8 cellular contexts compared by ENCODE assay signal in the genomic region with DNA sequence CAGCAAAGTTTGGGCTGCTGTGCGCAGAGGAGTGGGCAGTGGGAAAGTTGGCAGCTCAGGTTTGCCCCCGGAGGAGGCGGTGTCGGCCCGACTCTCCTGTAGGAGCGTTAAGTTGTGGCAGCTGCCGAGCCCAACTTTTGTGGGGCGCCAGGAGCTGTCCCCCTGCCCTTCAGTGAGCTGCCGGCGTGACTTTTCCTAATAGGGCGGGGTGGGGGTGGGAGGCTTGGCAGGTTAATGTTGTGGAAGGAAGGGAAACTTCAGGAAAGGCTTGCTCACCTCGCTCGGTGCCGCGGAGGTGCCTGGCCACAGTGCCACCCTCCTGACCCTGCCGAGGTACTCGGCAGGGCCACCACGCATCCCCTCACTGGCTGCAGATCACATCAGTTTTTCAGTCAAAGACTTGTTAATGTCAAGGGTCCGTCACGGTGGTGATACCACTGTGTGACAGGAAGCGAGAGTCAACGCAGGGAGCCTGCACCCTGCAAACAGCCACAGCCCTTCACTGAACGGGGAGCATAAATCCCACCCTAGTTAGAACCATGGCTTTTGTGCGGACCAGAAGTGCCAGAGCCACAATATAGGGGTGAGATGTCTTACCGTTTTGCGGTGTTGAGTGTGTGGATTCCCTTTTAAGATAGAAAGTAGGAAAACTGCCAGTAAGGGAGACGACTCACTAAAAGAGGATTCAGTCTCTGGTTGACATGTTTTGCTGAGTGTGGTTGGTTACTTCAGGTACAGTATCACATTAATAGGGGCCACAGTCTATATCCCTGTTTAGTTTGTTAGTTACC. TPM values are rescaled to one million over a fixed set of nuclear protein-coding genes. Genes with fewer than 3 reads are reported as not detected.
DNase-seq lines count a peak whose midpoint lies in the region; ATAC-seq and TF ChIP-seq lines count a peak whose summit lies in the region.

No MANE protein-coding gene starts in this region.

- H3K27ac ChIP-seq in IMR-90 (ENCODE audit: insufficient read depth, low read length) = peak overlapping the region; percentile 59
- peak overlapping the region; percentile 97 for H3K27ac ChIP-seq in cingulate gyrus (ENCODE audit: low read depth, low read length)

- H2AK9ac ChIP-seq in IMR-90 (replicated peaks; ENCODE audit: low read depth, low read length, poor library complexity) = peak overlapping the region; percentile 97

- no peak overlapping the region for H2BK20ac ChIP-seq in IMR-90 (ENCODE audit: low read depth, low read length)

- H3K56ac ChIP-seq in IMR-90 (ENCODE audit: extremely low read depth, insufficient read depth, low read length) = 0 out of 2 replicates have a peak overlapping the region, but pooled peaks have one; percentile 20

- H3K4me3 ChIP-seq in IMR-90 (ENCODE audit: insufficient read depth, low read depth, low read length) = peak overlapping the region; percentile 68
- H3K4me3 ChIP-seq in lower leg skin (ENCODE audit: low read depth, poor library complexity, severe bottlenecking) = peak overlapping the region; percentile 69

- H2BK15ac ChIP-seq in IMR-90 (ENCODE audit: low read depth, low read length) = no peak overlapping the region

- H2AFZ ChIP-seq in IMR-90 (replicated peaks; ENCODE audit: low read length, poor library complexity) = peak overlapping the region; percentile 95

- 0 out of 2 replicates have a peak, but pooled peaks cover 2% of the 10 kb centered on the region for H4K20me1 ChIP-seq in IMR-90 (ENCODE audit: insufficient read depth, low read length)

- H3K4me1 ChIP-seq in IMR-90 (ENCODE audit: control insufficient read depth, insufficient read depth, low read length) = peaks cover 2% of the 10 kb centered on the region

- H3K9me1 ChIP-seq in IMR-90 (ENCODE audit: insufficient read depth, low read length) = no peaks in the 10 kb centered on the region

- peak overlapping the region; percentile 54 for H3K9ac ChIP-seq in IMR-90 (ENCODE audit: low read depth, low read length)

- H3K27me3 ChIP-seq in IMR-90 (ENCODE audit: control insufficient read depth, insufficient read depth, low read length) = no peaks in the 10 kb centered on the region

- 0% methylated on average over 7 of the region's 27 CpGs; no CpG with 5 or more reads in 1 of the 2 experiments for WGBS in IMR-90 (ENCODE audit: extremely low coverage in 2 of 2, insufficient read length in 1 of 2), 2 experiments
- WGBS in lower leg skin, 2 donors = 0 to 1% methylated on average over 18 to 19 of the region's 27 CpGs

- in situ Hi-C loops in IMR-90 (cut with MboI; ENCODE audit: low sequenced_read_pairs) = no loop called here

- no peak overlapping the region for H3K18ac ChIP-seq in IMR-90 (ENCODE audit: low read depth, low read length)

- no peaks in the 10 kb centered on the region for H3K36me3 ChIP-seq in IMR-90 (ENCODE audit: control insufficient read depth, insufficient read depth, low read length)

- H3K4ac ChIP-seq in IMR-90 (ENCODE audit: low read depth, low read length) = peak overlapping the region; percentile 8; the same call in 1 of the 2 replicates

- H3K79me1 ChIP-seq in IMR-90 (ENCODE audit: low read depth in 1 of 2, low read length in 2 of 2) = peaks cover 9 to 40% of the 10 kb centered on the region in 2 experiments; a peak in 3 of 4 replicates

- H2BK120ac ChIP-seq in IMR-90 (ENCODE audit: low read depth, low read length) = no peak overlapping the region

- no peak overlapping the region; a peak in 1 of 4 replicates for H4K8ac ChIP-seq in IMR-90 (ENCODE audit: low read depth in 2 of 2, low read length in 2 of 2)

- no peak for TF ChIP-seq CTCF in IMR-90 (conservative IDR thresholded peaks at IDR 0.05; ENCODE audit: low read depth, low read length)
- TF ChIP-seq CTCF in lower leg skin (IDR thresholded peaks at IDR 0.05) = no peak

- peak overlapping the region; percentile 5; the same call in 1 of the 2 replicates for H4K91ac ChIP-seq in IMR-90 (ENCODE audit: insufficient read depth, low read depth, low read length)

- CTCF ChIA-PET in IMR-90 (lab: Yijun Ruan, JAX) = interaction anchor here (0.6 to 0.7 kb wide), 2 partner anchors 51 to 112 kb away, joined by 3 read pairs; no protein-coding TSS in a partner anchor

- DNase-seq in D341Med (ENCODE audit: low spot score) (peak; percentile 60), IMR-90 (peak; percentile 31), lower leg skin (ENCODE audit: low spot score in 2 of 2) (peak; percentile 31 to 91), NCI-H510A treated with DMSO at 0.1 percent for 48 hours (lab: John Stamatoyannopoulos, UW) (no peak)
- DNase-seq in activated CD4-positive, CD25-positive, alpha-beta regulatory T cell treated with anti-CD3 and anti-CD28 coated beads, Interleukin-2, amount 50 U/mL, for 72 hours = peak; percentile 60
- peak in 2 of 3 experiments; percentile 16 to 27 for DNase-seq in stimulated activated CD4-positive, alpha-beta T cell treated with anti-CD3 and anti-CD28 coated beads, TNF-alpha, amount 100 ng/mL, for 4 hours (ENCODE audit: low read depth in 3 of 3)

- ATAC-seq in GM21447 (IDR thresholded peaks at IDR 0.05; ENCODE audit: unreplicated experiment) (peak; percentile 26), IMR-90 (ENCODE audit: low read depth) (peak; percentile 1)

- dilution Hi-C loops in IMR-90 (cut with HindIII; ENCODE audit: low sequenced_read_pairs, unreplicated experiment) = no loop called here

- peak overlapping the region; percentile 67 for H2BK5ac ChIP-seq in IMR-90 (ENCODE audit: low read depth, low read length, poor library complexity, severe bottlenecking)

- no peak overlapping the region for H4K5ac ChIP-seq in IMR-90 (ENCODE audit: low read depth, low read length)

- POLR2A ChIA-PET in IMR-90 (lab: Charles Lee; ENCODE audit: unreplicated experiment) = interaction anchor here (0.6 to 1.1 kb wide), 2 partner anchors 43 to 170 kb away, joined by 6 read pairs; no protein-coding TSS in a partner anchor

- no peaks in the 10 kb centered on the region for H3K9me3 ChIP-seq in IMR-90 (ENCODE audit: control insufficient read depth, insufficient read depth, low read length)

- TF ChIP-seq RAD21 in IMR-90 (IDR thresholded peaks at IDR 0.05; ENCODE audit: low read length) = no peak

- H3K23ac ChIP-seq in IMR-90 (ENCODE audit: low read depth, low read length) = peak overlapping the region; percentile 10; the same call in 1 of the 2 replicates

- no TSS peak for BruUV-seq in IMR-90 (replicated peaks; lab: Mats Ljungman, UMichigan)

- TF ChIP-seq POLR2A in IMR-90 (IDR thresholded peaks at IDR 0.05; ENCODE audit: low read depth, low read length) (no peak), lower leg skin (IDR thresholded peaks at IDR 0.05) (no peak)

- intact Hi-C loops in IMR-90 (cut with micrococcal nuclease) = loop anchor here (5.0 kb wide), 4 partner anchors 61 to 324 kb away; partner anchors contain the start of gene LIX1
- intact Hi-C loops in lower leg skin (cut with DNase I; ENCODE audit: low total_unique reads) = no loop called here

- peak overlapping the region; percentile 11; the same call in 1 of the 2 replicates for H2AK5ac ChIP-seq in IMR-90 (ENCODE audit: low read depth, low read length)

- H3K4me2 ChIP-seq in IMR-90 (ENCODE audit: low read depth, low read length) = peak overlapping the region; percentile 100

- H3K14ac ChIP-seq in IMR-90 (replicated peaks; ENCODE audit: low read depth, low read length) = peak overlapping the region; percentile 25

TF ChIP-seq in IMR-90, 13 proteins besides CTCF, POLR2A, EP300 and RAD21:
- TF ChIP-seq USF2 (IDR thresholded peaks at IDR 0.05; ENCODE audit: low read depth, low read length) (no peak), MAFK (IDR thresholded peaks at IDR 0.05; ENCODE audit: low read depth, low read length) (no peak), NFE2L2 (IDR thresholded peaks at IDR 0.05; ENCODE audit: low read depth, low read length) (no peak), BHLHE40 (IDR thresholded peaks at IDR 0.05; ENCODE audit: low read depth, low read length) (no peak), MAZ (IDR thresholded peaks at IDR 0.05; ENCODE audit: borderline replicate concordance, low read depth, low read length) (no peak), FOS (IDR thresholded peaks at IDR 0.05; ENCODE audit: low read depth, low read length) (no peak), RFX5 (IDR thresholded peaks at IDR 0.05; ENCODE audit: low read depth, low read length) (no peak), CHD1 (IDR thresholded peaks at IDR 0.05; ENCODE audit: low read depth, low read length) (no peak), RCOR1 (IDR thresholded peaks at IDR 0.05; ENCODE audit: insufficient replicate concordance, low read length) (no peak), SMC3 (IDR thresholded peaks at IDR 0.05; ENCODE audit: low read depth, low read length) (no peak), CEBPB (IDR thresholded peaks at IDR 0.05; ENCODE audit: low read depth, low read length) (no peak), MXI1 (IDR thresholded peaks at IDR 0.05; ENCODE audit: borderline replicate concordance, low read depth, low read length) (no peak)
- TF ChIP-seq, protein P1, sequence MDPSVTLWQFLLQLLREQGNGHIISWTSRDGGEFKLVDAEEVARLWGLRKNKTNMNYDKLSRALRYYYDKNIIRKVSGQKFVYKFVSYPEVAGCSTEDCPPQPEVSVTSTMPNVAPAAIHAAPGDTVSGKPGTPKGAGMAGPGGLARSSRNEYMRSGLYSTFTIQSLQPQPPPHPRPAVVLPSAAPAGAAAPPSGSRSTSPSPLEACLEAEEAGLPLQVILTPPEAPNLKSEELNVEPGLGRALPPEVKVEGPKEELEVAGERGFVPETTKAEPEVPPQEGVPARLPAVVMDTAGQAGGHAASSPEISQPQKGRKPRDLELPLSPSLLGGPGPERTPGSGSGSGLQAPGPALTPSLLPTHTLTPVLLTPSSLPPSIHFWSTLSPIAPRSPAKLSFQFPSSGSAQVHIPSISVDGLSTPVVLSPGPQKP (IDR thresholded peaks at IDR 0.05; ENCODE audit: borderline replicate concordance, low read depth, low read length) = no peak

RNA-seq across cellular contexts. Expression of gene LNPEP, which starts 0.7 kb away (rescaled TPM):
- total RNA-seq in IMR-90 (2012; rRNA removed) (27.4 and 27.5 TPM in 2 replicates), lower leg skin (10 to 100 TPM; 53.9 to 60.1 (median 56.9) TPM)
- polyA plus RNA-seq in IMR-90 (2012; rRNA removed) = 2.7 and 3.6 TPM in 2 replicates
- polyA plus RNA-seq in IMR-90 (2012; cell fraction: cytosol; rRNA removed) = 0.61 and 0.63 TPM in 2 replicates
- 1.2 and 7.0 TPM in 2 replicates for polyA plus RNA-seq in IMR-90 (2012; cell fraction: nucleus; rRNA removed; ENCODE audit: low replicate concordance)
